Comparison of ENCODE assay signal across 8 cellular contexts in genomic region chr12:102824218-102824835, GRCh38.
A peak's percentile ranks its signal among the peaks of the same experiment; 100 is the strongest.
DNase-seq lines count a peak whose midpoint lies in the region; FAIRE-seq and TF ChIP-seq lines count a peak whose summit lies in the region.

No MANE protein-coding gene starts in this region.

- H3K4me1 ChIP-seq in adipocyte (ENCODE audit: control insufficient read depth, insufficient read depth, low read length), result no peaks in the 10 kb centered on the region
- H3K4me1 ChIP-seq in smooth muscle cell (ENCODE audit: low read depth), result no peaks in the 10 kb centered on the region

- FAIRE-seq in HTR-8/SVneo (lab: Jason Lieb, UNC), result no peak

- H3K4me2 ChIP-seq in smooth muscle cell, result peak overlapping the region; percentile 68

- H3K79me2 ChIP-seq in smooth muscle cell (ENCODE audit: low read depth), result no peaks in the 10 kb centered on the region

- H2AFZ ChIP-seq in smooth muscle cell (ENCODE audit: low read depth), result no peak overlapping the region

- H3K27me3 ChIP-seq in adipocyte (replicated peaks; ENCODE audit: control insufficient read depth, insufficient read depth, low read length) (peaks cover 39% of the 10 kb centered on the region), smooth muscle cell (ENCODE audit: low read depth) (peaks cover 56% of the 10 kb centered on the region)

- no peaks in the 10 kb centered on the region for H3K9me3 ChIP-seq in adipocyte (ENCODE audit: control insufficient read depth, low read length)
- H3K9me3 ChIP-seq in smooth muscle cell (replicated peaks; ENCODE audit: low read depth), result no peaks in the 10 kb centered on the region

- H4K20me1 ChIP-seq in smooth muscle cell (ENCODE audit: low read depth), result no peaks in the 10 kb centered on the region

- H3K36me3 ChIP-seq in adipocyte (ENCODE audit: control insufficient read depth, insufficient read depth, low read length, severe bottlenecking), result no peaks in the 10 kb centered on the region
- H3K36me3 ChIP-seq in smooth muscle cell (ENCODE audit: low read depth), result no peaks in the 10 kb centered on the region

- H3K4me3 ChIP-seq in adipocyte (ENCODE audit: low read length), result peak overlapping the region; percentile 46
- peak overlapping the region; percentile 18 for H3K4me3 ChIP-seq in iPS-11a (ENCODE audit: low read depth, low read length)
- H3K4me3 ChIP-seq in smooth muscle cell, result no peak overlapping the region

- DNase-seq in HTR-8/SVneo (ENCODE audit: insufficient read length, low spot score) (peak; percentile 32), adipocyte (ENCODE audit: low read depth) (peak; percentile 62), smooth muscle cell (lab: John Stamatoyannopoulos, UW; ENCODE audit: unreplicated experiment) (peak; percentile 20), NCI-H226 (no peak), NOMO-1 treated with dmso at 0.1 percent for 144 hours (lab: John Stamatoyannopoulos, UW; ENCODE audit: unreplicated experiment) (no peak), AML-193 (lab: John Stamatoyannopoulos, UW) (no peak), KG1 (lab: John Stamatoyannopoulos, UW) (no peak)

- no peaks in the 10 kb centered on the region for H3F3A ChIP-seq in smooth muscle cell (ENCODE audit: low read depth)

- 9% methylated on average over 36 of the region's 36 CpGs for WGBS in smooth muscle cell (ENCODE audit: low lambda C conversion rate)

- H3K27ac ChIP-seq in smooth muscle cell (ENCODE audit: low read depth), result no peak overlapping the region

- TF ChIP-seq CTCF in smooth muscle cell (IDR thresholded peaks at IDR 0.05; ENCODE audit: borderline replicate concordance, insufficient read depth, poor library complexity, severe bottlenecking), result no peak

- H3K9ac ChIP-seq in adipocyte (ENCODE audit: low read length) (no peak overlapping the region), smooth muscle cell (ENCODE audit: low read depth) (no peak overlapping the region)

Comparison
In these comparisons a context has a peak if more than half of its experiments do, and no peak if none do; other contexts are left out.
1. DNase-seq: peak in HTR-8/SVneo (single experiment), adipocyte (single experiment) and smooth muscle cell (single experiment); none in NCI-H226 (single experiment), NOMO-1 treated with dmso at 0.1 percent for 144 hours (single experiment), AML-193 (0 of 2) and KG1 (single experiment).